ENCODE assay signal across 27 cellular contexts in the genomic region with DNA sequence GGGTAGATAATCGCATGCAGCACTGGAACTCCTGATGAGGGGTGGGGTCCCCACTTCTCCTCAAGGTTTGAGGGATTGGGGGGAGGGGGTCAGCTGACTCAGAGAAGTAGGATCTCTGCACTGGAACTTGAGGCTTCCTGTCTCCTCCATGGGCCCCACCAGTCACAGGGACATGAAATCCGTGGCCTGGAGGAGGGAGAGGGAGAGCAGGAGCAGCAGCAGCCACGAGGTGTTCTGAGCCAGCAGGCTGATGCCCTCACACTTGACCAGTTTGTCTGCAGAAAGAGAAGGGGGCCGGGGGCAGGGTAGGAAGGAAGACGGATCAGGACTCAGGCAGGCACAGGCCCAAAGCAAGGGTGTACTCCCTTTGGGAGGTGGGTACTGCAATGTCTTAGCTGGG. TPM values are rescaled to one million over a fixed set of nuclear protein-coding genes. Genes with fewer than 3 reads are reported as not detected.
"Had no signal": no experiment of that assay in that cellular context is flagged by ENCODE, and none has a peak within 500 bp of the region (broad histone marks: within the 10 kb centered on the region; RNA-seq: fewer than 3 reads in every experiment).

No MANE protein-coding gene starts in this region.

- ATAC-seq: activated CD4-positive, alpha-beta T cell treated with anti-CD3 and anti-CD28 coated beads for 36 hours; activated T-cell treated with anti-CD3 and anti-CD28 coated beads, Interleukin-2, amount 50 U/mL, for 4 hours; foreskin keratinocyte; left ventricle myocardium superior; mucosa of descending colon had no signal

- H3K4me2 ChIP-seq: hepatocyte, neural progenitor cell had no signal

- H3K27ac ChIP-seq: cardiac muscle cell, foreskin keratinocyte, hepatocyte, neural progenitor cell, ovary, prostate gland, spleen, testis had no signal

- H3K9me3 Mint-ChIP-seq: dendritic cell treated with granulocyte-macrophage colony-stimulating factor and Interleukin-4, amounts not matched to agents 40 ng/mL and 50 ng/mL, for 4 days; neural progenitor cell had no signal

- H3K27me3 ChIP-seq: neural progenitor cell, ovary, testis had no signal

- DNase-seq: activated B cell treated with CpG ODN at 0.5 μM for 24 hours; activated CD4-positive, alpha-beta T cell treated with anti-CD3 and anti-CD28 coated beads for 36 hours; activated CD4-positive, alpha-beta T cell treated with anti-CD3 and anti-CD28 coated beads, Interleukin-2, amount 50 U/mL, for 4 hours; activated CD8-positive, alpha-beta memory T cell treated with anti-CD3 and anti-CD28 coated beads for 24 hours; activated CD8-positive, alpha-beta memory T cell treated with anti-CD3 and anti-CD28 coated beads, Interleukin-2, amount 50 U/mL, for 4 hours; activated naive CD4-positive, alpha-beta T cell treated with Interleukin-2 at 50 U/mL for 16 hours; activated naive CD8-positive, alpha-beta T cell treated with anti-CD3 and anti-CD28 coated beads for 36 hours; activated T-cell treated with anti-CD3 and anti-CD28 coated beads, Interleukin-2, amount 50 U/mL, for 4 hours; amniotic stem cell; effector CD4-positive, alpha-beta T cell; erythroblast; foreskin keratinocyte; left ventricle myocardium superior; mesenchymal stem cell; mucosa of descending colon; ovary; spleen; stimulated activated CD4-positive, alpha-beta T cell treated with anti-CD3 and anti-CD28 coated beads, Interleukin-4, amount 100 ng/mL, for 1 hour; stimulated activated naive CD4-positive, alpha-beta T cell; T-helper 1 cell; testis had no signal

- H3K27ac Mint-ChIP-seq: activated B cell treated with CpG ODN at 0.5 μM for 24 hours; activated CD4-positive, alpha-beta T cell treated with anti-CD3 and anti-CD28 coated beads for 36 hours; activated naive CD8-positive, alpha-beta T cell treated with anti-CD3 and anti-CD28 coated beads for 36 hours; dendritic cell treated with granulocyte-macrophage colony-stimulating factor and Interleukin-4, amounts not matched to agents 40 ng/mL and 50 ng/mL, for 4 days; neural progenitor cell; type B pancreatic cell had no signal

- H3K36me3 ChIP-seq: cardiac muscle cell, neural progenitor cell, ovary, prostate gland, spleen had no signal

- H3K4me3 Mint-ChIP-seq: activated B cell treated with CpG ODN at 0.5 μM for 24 hours; activated CD4-positive, alpha-beta T cell treated with anti-CD3 and anti-CD28 coated beads for 36 hours; activated naive CD8-positive, alpha-beta T cell treated with anti-CD3 and anti-CD28 coated beads for 36 hours; activated T-cell treated with anti-CD3 and anti-CD28 coated beads, Interleukin-2, amount 50 U/mL, for 4 hours; dendritic cell treated with granulocyte-macrophage colony-stimulating factor and Interleukin-4, amounts not matched to agents 40 ng/mL and 50 ng/mL, for 4 days; type B pancreatic cell had no signal

- H3K9me3 ChIP-seq: mucosa of descending colon, ovary, prostate gland, testis had no signal

- H3K9ac ChIP-seq: neural progenitor cell had no signal

- H2AFZ ChIP-seq: hepatocyte, neural progenitor cell had no signal

- H3K4me3 ChIP-seq: cardiac muscle cell, hepatocyte, mucosa of descending colon, neural progenitor cell, ovary, prostate gland, spleen, testis had no signal

- H3K4me1 ChIP-seq: prostate gland had no signal

- H3K79me2 ChIP-seq: hepatocyte had no signal

RNA-seq across cellular contexts. Expression of gene THY1, which starts 3.7 kb away (rescaled TPM):
- total RNA-seq: activated B cell treated with CpG ODN at 0.5 μM for 24 hours had no signal
